In the genomic region with DNA sequence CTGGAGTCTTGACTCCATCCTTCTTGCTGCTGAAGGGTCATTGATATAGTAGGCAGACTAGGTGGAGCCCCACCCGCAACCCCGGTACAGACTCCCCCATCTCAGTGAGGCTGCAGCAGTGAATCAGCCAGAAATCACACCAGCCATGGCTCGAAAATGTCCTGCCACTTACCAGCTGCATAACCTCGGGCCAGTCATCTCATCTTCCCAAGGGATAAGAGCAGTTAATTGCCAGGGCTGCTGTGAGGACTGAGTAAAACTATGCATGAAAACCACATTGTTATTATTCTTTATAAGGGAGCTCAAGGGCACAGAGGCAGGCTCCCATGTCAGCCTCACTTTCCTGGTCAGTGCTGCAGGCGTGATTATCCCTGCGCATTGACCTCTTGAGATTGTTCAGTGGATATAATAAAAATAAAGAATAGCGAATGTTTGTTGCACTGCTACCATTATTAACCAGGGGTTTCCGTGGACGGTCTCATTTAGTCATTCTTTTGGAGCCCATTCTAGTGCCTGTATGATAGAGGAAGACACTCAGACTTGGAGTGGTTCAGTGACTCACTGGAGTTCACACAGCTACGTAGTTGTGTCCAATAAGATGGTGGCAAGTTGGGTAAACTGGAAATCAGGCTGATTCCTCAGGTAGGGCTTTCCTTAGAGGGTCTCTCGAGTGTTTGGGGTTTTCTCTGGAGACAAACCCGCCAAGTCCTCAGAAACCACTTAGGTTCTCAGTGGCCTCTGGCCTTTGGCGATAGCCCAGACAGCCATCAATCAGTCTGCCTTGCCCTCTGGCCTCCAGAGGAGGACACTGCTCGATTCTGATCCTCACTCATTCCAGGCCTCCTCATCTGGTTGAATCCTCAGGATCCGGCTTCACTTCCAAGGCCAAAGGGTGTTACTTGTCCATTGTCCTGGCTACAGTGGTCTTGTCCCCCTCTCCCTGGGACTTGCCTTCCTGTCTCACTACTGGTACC, we compare ENCODE assay signal across 20 cellular contexts. TPM values are rescaled to one million over a fixed set of nuclear protein-coding genes. Genes with fewer than 3 reads are reported as not detected.
A peak's percentile ranks its signal among the peaks of the same experiment; 100 is the strongest.
DNase-seq lines count a peak whose midpoint lies in the region; ATAC-seq and TF ChIP-seq lines count a peak whose summit lies in the region.
"Had no signal": no experiment of that assay in that cellular context is flagged by ENCODE, and none has a peak within 500 bp of the region (broad histone marks: within the 10 kb centered on the region; RNA-seq: fewer than 3 reads in every experiment).

No MANE protein-coding gene starts in this region.

- peaks cover 38% of the 10 kb centered on the region for H3K27me3 Mint-ChIP-seq in osteocyte (ENCODE audit: unreplicated experiment)

- no peaks in the 10 kb centered on the region for H3K36me3 Mint-ChIP-seq in osteocyte (ENCODE audit: unreplicated experiment)
- H3K36me3 Mint-ChIP-seq: CD4-positive, CD25-positive, alpha-beta regulatory T cell; stimulated activated naive B cell treated with anti-CD40 and anti-IgM and Interleukin-4, amounts not matched to agents 10 μg/mL and 1 μg/mL and 100 μg/mL, for 72 hours had no signal

- ATAC-seq in GM19455 (IDR thresholded peaks at IDR 0.05; ENCODE audit: unreplicated experiment) (no peak), GM18520 (IDR thresholded peaks at IDR 0.05; ENCODE audit: unreplicated experiment) (no peak), GM18519 (IDR thresholded peaks at IDR 0.05; ENCODE audit: low FRiP score, unreplicated experiment) (no peak), HG02763 (IDR thresholded peaks at IDR 0.05; ENCODE audit: unreplicated experiment) (no peak)
- ATAC-seq: GM23338; stimulated activated naive B cell treated with anti-CD40 and anti-IgM and Interleukin-4, amounts not matched to agents 10 μg/mL and 1 μg/mL and 100 μg/mL, for 72 hours had no signal

- no peak overlapping the region for H3K4me3 Mint-ChIP-seq in osteocyte (ENCODE audit: unreplicated experiment)
- H3K4me3 Mint-ChIP-seq: activated CD4-positive, alpha-beta memory T cell treated with anti-CD3 and anti-CD28 coated beads, Interleukin-2, amount 10 ng/mL, durations not matched to agents 7 days and 5 days; CD4-positive, CD25-positive, alpha-beta regulatory T cell; GM23338; stimulated activated naive B cell treated with anti-CD40 and anti-IgM and Interleukin-4, amounts not matched to agents 10 μg/mL and 1 μg/mL and 100 μg/mL, for 72 hours; T-helper 1 cell treated with Interleukin-12 subunit alpha and Interleukin-12 subunit beta and Interleukin-4 antibody, amounts not matched to agents 30 μg/mL and 1 μg/mL, for 36 hours had no signal

- in situ Hi-C loops in Caki2 (cut with HindIII; ENCODE audit: low pct_unique_long_range_greater_than_20kb, low sequenced_read_pairs), result no loop called here

- TF ChIP-seq CTCF in osteocyte (IDR thresholded peaks at IDR 0.05), result no peak

- DNase-seq in Caki2 (ENCODE audit: low read depth) (peak; percentile 33), RPMI7951 (ENCODE audit: low read depth) (peak; percentile 99), fibroblast of gingiva (ENCODE audit: low read depth) (peak; percentile 80), osteocyte (ENCODE audit: extremely low spot score, unreplicated experiment) (no peak)
- DNase-seq: activated CD4-positive, alpha-beta memory T cell treated with anti-CD3 and anti-CD28 coated beads, Interleukin-2, amount 10 ng/mL, durations not matched to agents 7 days and 5 days; activated naive CD4-positive, alpha-beta T cell treated with Interleukin-2 at 50 U/mL for 16 hours; CD4-positive, CD25-positive, alpha-beta regulatory T cell; dermis blood vessel endothelial cell; head of caudate nucleus; MV-4-11; OCI-M1; stimulated activated CD4-positive, alpha-beta T cell treated with anti-CD3 and anti-CD28 coated beads, Interleukin-2, amount 100 ng/mL, for 48 hours; stimulated activated naive B cell treated with anti-CD40 and anti-IgM and Interleukin-4, amounts not matched to agents 10 μg/mL and 1 μg/mL and 100 μg/mL, for 72 hours had no signal

- H3K27ac Mint-ChIP-seq in osteocyte (ENCODE audit: unreplicated experiment), result peak overlapping the region; percentile 55
- H3K27ac Mint-ChIP-seq: activated CD4-positive, alpha-beta memory T cell treated with anti-CD3 and anti-CD28 coated beads, Interleukin-2, amount 10 ng/mL, durations not matched to agents 7 days and 5 days; CD4-positive, CD25-positive, alpha-beta regulatory T cell; GM23338; stimulated activated naive B cell treated with anti-CD40 and anti-IgM and Interleukin-4, amounts not matched to agents 10 μg/mL and 1 μg/mL and 100 μg/mL, for 72 hours; T-helper 1 cell treated with Interleukin-12 subunit alpha and Interleukin-12 subunit beta and Interleukin-4 antibody, amounts not matched to agents 30 μg/mL and 1 μg/mL, for 36 hours had no signal

- H3K4me1 Mint-ChIP-seq in osteocyte (ENCODE audit: unreplicated experiment), result peaks cover 25% of the 10 kb centered on the region
- H3K4me1 Mint-ChIP-seq: activated CD4-positive, alpha-beta memory T cell treated with anti-CD3 and anti-CD28 coated beads, Interleukin-2, amount 10 ng/mL, durations not matched to agents 7 days and 5 days; CD4-positive, CD25-positive, alpha-beta regulatory T cell; stimulated activated naive B cell treated with anti-CD40 and anti-IgM and Interleukin-4, amounts not matched to agents 10 μg/mL and 1 μg/mL and 100 μg/mL, for 72 hours had no signal

- no peaks in the 10 kb centered on the region for H3K9me3 Mint-ChIP-seq in osteocyte (ENCODE audit: unreplicated experiment)
- H3K9me3 Mint-ChIP-seq: activated CD4-positive, alpha-beta memory T cell treated with anti-CD3 and anti-CD28 coated beads, Interleukin-2, amount 10 ng/mL, durations not matched to agents 7 days and 5 days; GM23338; stimulated activated naive B cell treated with anti-CD40 and anti-IgM and Interleukin-4, amounts not matched to agents 10 μg/mL and 1 μg/mL and 100 μg/mL, for 72 hours; T-helper 1 cell treated with Interleukin-12 subunit alpha and Interleukin-12 subunit beta and Interleukin-4 antibody, amounts not matched to agents 30 μg/mL and 1 μg/mL, for 36 hours had no signal

RNA-seq across cellular contexts. Expression of a gene that starts 39.9 kb away (rescaled TPM):
- total RNA-seq in Caki2 (2014; rRNA removed; shearing (Covaris generic); ENCODE audit: low replicate concordance), result not detected in 2 replicates
- total RNA-seq in RPMI7951 (2014; rRNA removed; shearing (Covaris generic)), result 20.2 and 21.1 TPM in 2 replicates
- total RNA-seq in osteocyte, result 0.34 and 0.81 TPM in 2 replicates
- total RNA-seq: CD4-positive, CD25-positive, alpha-beta regulatory T cell; lung microvascular endothelial cell had no signal

Comparison
In these comparisons a context has a peak if more than half of its experiments do, and no peak if none do; other contexts are left out.
1. RNA of a gene that starts 39.9 kb away (total RNA-seq): 20.2 to 21.1 TPM in RPMI7951; 0.34 to 0.81 TPM in osteocyte and not detected in Caki2; every median in the first group is over 10 times any median in the second.